In the genomic region with DNA sequence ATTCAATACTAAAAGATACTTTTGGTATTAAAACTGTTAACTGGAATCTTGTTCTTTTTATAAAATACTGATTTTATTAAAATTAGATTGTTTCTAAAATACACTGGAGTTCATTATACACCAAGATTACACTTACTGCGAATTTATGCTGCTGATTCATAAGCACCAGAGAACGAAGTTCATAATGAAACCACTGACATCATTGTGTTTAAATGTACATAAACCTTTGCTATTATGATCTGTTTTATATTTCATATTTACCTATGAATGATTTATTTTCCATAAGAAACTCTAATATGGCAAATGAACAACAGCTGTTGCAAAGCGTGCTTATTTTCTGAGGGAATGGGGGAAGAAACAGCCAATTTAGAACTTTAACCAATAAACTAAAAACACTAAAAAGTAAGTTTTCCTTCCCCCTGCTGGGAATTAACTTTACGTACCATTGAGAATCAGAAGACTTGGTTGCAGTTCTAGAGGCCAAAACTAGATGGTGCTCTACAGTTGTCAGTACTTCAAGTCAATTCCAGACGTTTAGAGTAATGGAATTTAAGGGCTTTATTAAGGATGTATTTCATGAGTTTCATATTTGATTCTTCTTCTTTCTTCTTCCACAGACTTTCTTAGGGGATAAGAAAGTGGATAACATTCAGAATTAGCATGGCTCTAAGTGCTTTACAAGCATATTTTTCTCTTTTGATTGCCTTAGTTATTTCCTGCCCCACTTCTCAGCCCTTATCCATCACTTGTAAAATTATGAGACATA, we compare ENCODE assay signal across 9 cellular contexts. TPM values are rescaled to one million over a fixed set of nuclear protein-coding genes. Genes with fewer than 3 reads are reported as not detected.
DNase-seq lines count a peak whose midpoint lies in the region; ATAC-seq and TF ChIP-seq lines count a peak whose summit lies in the region.
"Had no signal": no experiment of that assay in that cellular context is flagged by ENCODE, and none has a peak within 500 bp of the region (broad histone marks: within the 10 kb centered on the region; RNA-seq: fewer than 3 reads in every experiment).

No MANE protein-coding gene starts in this region.

- no peak overlapping the region for H3K27ac Mint-ChIP-seq in brain
- no peak overlapping the region for H3K27ac Mint-ChIP-seq in type B pancreatic cell

- WGBS in lower leg skin, 2 donors: 7 to 10% methylated on average over 5 of the region's 5 CpGs

- H3K4me1 Mint-ChIP-seq in brain (peaks cover 6% of the 10 kb centered on the region), type B pancreatic cell (ENCODE audit: unreplicated experiment) (no peaks in the 10 kb centered on the region)

- no peaks in the 10 kb centered on the region for H3K9me3 Mint-ChIP-seq in brain
- no peaks in the 10 kb centered on the region for H3K9me3 Mint-ChIP-seq in type B pancreatic cell

- intact Hi-C loops in lower leg skin (cut with DNase I; ENCODE audit: low total_unique reads): no loop called here

- H3K4me3 Mint-ChIP-seq in brain (no peak overlapping the region), type B pancreatic cell (no peak overlapping the region)

- ATAC-seq in GM19035 (IDR thresholded peaks at IDR 0.05; ENCODE audit: unreplicated experiment) (peak; percentile 83), HG03135 (IDR thresholded peaks at IDR 0.05; ENCODE audit: unreplicated experiment) (peak; percentile 71)

- DNase-seq in DMS79 (lab: John Stamatoyannopoulos, UW) (peak; percentile 0), NCI-H524 treated with DMSO at 0.1 percent for 48 hours (lab: John Stamatoyannopoulos, UW) (peak; percentile 49), left kidney (ENCODE audit: low read depth, low spot score) (peak; percentile 74), type B pancreatic cell (ENCODE audit: extremely low spot score, unreplicated experiment) (no peak), lower leg skin (ENCODE audit: low spot score in 2 of 2) (no peak)

- TF ChIP-seq CTCF in brain (conservative IDR thresholded peaks at IDR 0.05) (peak; percentile 77 to 82), type B pancreatic cell (conservative IDR thresholded peaks at IDR 0.05) (peak; percentile 81), lower leg skin (IDR thresholded peaks at IDR 0.05) (no peak)

- H3K27me3 Mint-ChIP-seq in brain: peaks cover 3% of the 10 kb centered on the region
- H3K27me3 Mint-ChIP-seq in type B pancreatic cell: no peaks in the 10 kb centered on the region

- no peak overlapping the region for H3K4me3 ChIP-seq in lower leg skin (ENCODE audit: low read depth, poor library complexity, severe bottlenecking)

- TF ChIP-seq POLR2A in lower leg skin (IDR thresholded peaks at IDR 0.05): no peak

- no peaks in the 10 kb centered on the region for H3K36me3 Mint-ChIP-seq in brain
- H3K36me3 Mint-ChIP-seq in type B pancreatic cell: no peaks in the 10 kb centered on the region

RNA-seq across cellular contexts. Expression of a gene that starts 30.8 kb away (rescaled TPM):
- not detected for polyA plus RNA-seq in brain (ENCODE audit: insufficient read depth, low read depth, low replicate concordance)
- total RNA-seq in type B pancreatic cell (ENCODE audit: low replicate concordance) (0.55 and 1.6 TPM in 2 replicates), lower leg skin (under 1 TPM in 2 of 4 donors, not detected in 2; 0.12 to 0.19 TPM)
- total RNA-seq: subcutaneous adipose tissue had no signal

RNA-seq across cellular contexts. Expression of a gene that starts 38.8 kb away (rescaled TPM):
- 48.7 TPM for polyA plus RNA-seq in brain (ENCODE audit: insufficient read depth, low read depth, low replicate concordance)
- total RNA-seq in type B pancreatic cell (ENCODE audit: low replicate concordance): 38.3 and 58.7 TPM in 2 replicates
- 10 to 100 TPM; 61.1 to 67.4 (median 65.0) TPM for total RNA-seq in lower leg skin

Comparison
In these comparisons a context has a peak if more than half of its experiments do, and no peak if none do; other contexts are left out.
1. DNase-seq: peak in DMS79 (single experiment), NCI-H524 treated with DMSO at 0.1 percent for 48 hours (single experiment) and left kidney (single experiment); none in type B pancreatic cell (single experiment) and lower leg skin (0 of 2).
2. CTCF ChIP-seq: peak in brain (2 of 2) and type B pancreatic cell (single experiment); none in lower leg skin (0 of 3).